ENCODE assay signal across 9 cellular contexts in genomic region chr12:107779077-107779840, GRCh38. TPM values are rescaled to one million over a fixed set of nuclear protein-coding genes. Genes with fewer than 3 reads are reported as not detected.
A peak's percentile ranks its signal among the peaks of the same experiment; 100 is the strongest.
DNase-seq lines count a peak whose midpoint lies in the region; ATAC-seq and TF ChIP-seq lines count a peak whose summit lies in the region.
"Had no signal": no experiment of that assay in that cellular context is flagged by ENCODE, and none has a peak within 500 bp of the region (broad histone marks: within the 10 kb centered on the region; RNA-seq: fewer than 3 reads in every experiment).

No MANE protein-coding gene starts in this region.

- no peak overlapping the region for H3K4me3 Mint-ChIP-seq in GM23338
- no peak overlapping the region for H3K4me3 Mint-ChIP-seq in activated CD4-positive, alpha-beta T cell treated with anti-CD3 and anti-CD28 coated beads, Interleukin-2, amount 10 ng/mL, durations not matched to agents 7 days and 5 days

- CTCF ChIA-PET in activated CD4-positive, alpha-beta T cell treated with anti-CD3 and anti-CD28 coated beads, Interleukin-2, amount 10 ng/mL, durations not matched to agents 7 days and 5 days (lab: Charles Lee), result interaction anchor here (0.5 to 1.5 kb wide), 3 partner anchors 10 to 24 kb away, joined by 3 to 4 read pairs (median 3); no protein-coding TSS in a partner anchor

- H3K27me3 ChIP-seq in GM23338 (ENCODE audit: insufficient read depth), result peaks cover 46% of the 10 kb centered on the region

- H3K27me3 Mint-ChIP-seq in GM23338 (ENCODE audit: insufficient read depth, low read depth, poor library complexity), result peaks cover 30% of the 10 kb centered on the region
- peaks cover 57% of the 10 kb centered on the region for H3K27me3 Mint-ChIP-seq in activated CD4-positive, alpha-beta T cell treated with anti-CD3 and anti-CD28 coated beads, Interleukin-2, amount 10 ng/mL, durations not matched to agents 7 days and 5 days

- 0 out of 2 replicates have a peak, but pooled peaks cover 2% of the 10 kb centered on the region for H3F3A ChIP-seq in GM23338 (replicated peaks; ENCODE audit: low read depth)

- POLR2A ChIA-PET in activated CD4-positive, alpha-beta T cell treated with anti-CD3 and anti-CD28 coated beads, Interleukin-2, amount 10 ng/mL, durations not matched to agents 7 days and 5 days (lab: Charles Lee), result no interaction called here

- H3K4me1 Mint-ChIP-seq in GM23338, result peaks cover 9% of the 10 kb centered on the region; the same call in 2 of the 3 replicates
- peaks cover 23% of the 10 kb centered on the region for H3K4me1 Mint-ChIP-seq in activated CD4-positive, alpha-beta T cell treated with anti-CD3 and anti-CD28 coated beads, Interleukin-2, amount 10 ng/mL, durations not matched to agents 7 days and 5 days

- no peak overlapping the region for H3K4me2 ChIP-seq in GM23338

- no peaks in the 10 kb centered on the region; the same call in 1 of the 2 replicates for H4K20me1 ChIP-seq in GM23338 (replicated peaks; ENCODE audit: insufficient read depth)

- H2AFZ ChIP-seq in GM23338, result 0 out of 2 replicates have a peak overlapping the region, but pooled peaks have one; percentile 56
- H2AFZ ChIP-seq: parathyroid adenoma had no signal

- H3K9me3 Mint-ChIP-seq in GM23338, result no peaks in the 10 kb centered on the region
- H3K9me3 Mint-ChIP-seq in activated CD4-positive, alpha-beta T cell treated with anti-CD3 and anti-CD28 coated beads, Interleukin-2, amount 10 ng/mL, durations not matched to agents 7 days and 5 days, result no peaks in the 10 kb centered on the region

- H3K36me3 Mint-ChIP-seq in GM23338 (ENCODE audit: low read depth), result no peaks in the 10 kb centered on the region
- no peaks in the 10 kb centered on the region for H3K36me3 Mint-ChIP-seq in activated CD4-positive, alpha-beta T cell treated with anti-CD3 and anti-CD28 coated beads, Interleukin-2, amount 10 ng/mL, durations not matched to agents 7 days and 5 days (ENCODE audit: low read depth)

- H3K27ac ChIP-seq in GM23338 (ENCODE audit: low read depth), result no peak overlapping the region
- H3K27ac ChIP-seq: parathyroid adenoma had no signal

- no peak for DNase-seq in GM23338 (ENCODE audit: low spot score)
- peak; percentile 75 for DNase-seq in medulla oblongata (ENCODE audit: extremely low spot score)
- no peak for DNase-seq in glomerular visceral epithelial cell (ENCODE audit: extremely low spot score)
- no peak for DNase-seq in cerebellar nuclear complex (lab: John Stamatoyannopoulos, UW)
- no peak for DNase-seq in activated CD4-positive, alpha-beta T cell treated with anti-CD3 and anti-CD28 coated beads, Interleukin-2, amount 10 ng/mL, durations not matched to agents 7 days and 5 days
- no peak for DNase-seq in NCI-H2029 treated with DMSO at 0.1 percent for 48 hours (lab: John Stamatoyannopoulos, UW)

- H3K79me2 ChIP-seq in GM23338 (replicated peaks; ENCODE audit: insufficient read depth), result no peaks in the 10 kb centered on the region
- H3K79me2 ChIP-seq: parathyroid adenoma had no signal

- H3K4me3 ChIP-seq in GM23338, result no peak overlapping the region

- no peak for TF ChIP-seq CTCF in GM23338 (conservative IDR thresholded peaks at IDR 0.05; ENCODE audit: low read depth in 2 of 2)

- H3K27ac Mint-ChIP-seq in GM23338, result no peak overlapping the region
- H3K27ac Mint-ChIP-seq in activated CD4-positive, alpha-beta T cell treated with anti-CD3 and anti-CD28 coated beads, Interleukin-2, amount 10 ng/mL, durations not matched to agents 7 days and 5 days, result no peak overlapping the region

- no peaks in the 10 kb centered on the region for H3K9me2 ChIP-seq in GM23338 (ENCODE audit: insufficient read depth)

- H3K36me3 ChIP-seq in GM23338 (ENCODE audit: insufficient read depth), result no peaks in the 10 kb centered on the region

- ATAC-seq in GM18873 (IDR thresholded peaks at IDR 0.05; ENCODE audit: low FRiP score, unreplicated experiment) (peak; percentile 44), GM23338 (no peak), HG03575 (IDR thresholded peaks at IDR 0.05; ENCODE audit: extremely low read depth, insufficient number of reproducible peaks, low FRiP score, unreplicated experiment) (peak; percentile 52)

- H3K4me1 ChIP-seq in GM23338 (ENCODE audit: insufficient read depth), result no peaks in the 10 kb centered on the region

TF ChIP-seq in GM23338, 12 proteins besides CTCF, POLR2A, EP300 and RAD21 (continues in another document):
- no peak for TF ChIP-seq ZNF331 (CRISPR knock-in tag; IDR thresholded peaks at IDR 0.05; ENCODE audit: low read depth)
- TF ChIP-seq ETS1 (IDR thresholded peaks at IDR 0.05), result no peak
- no peak for TF ChIP-seq NANOG (IDR thresholded peaks at IDR 0.05; ENCODE audit: borderline replicate concordance)
- TF ChIP-seq EZH2phosphoT487 (IDR thresholded peaks at IDR 0.05; ENCODE audit: unreplicated experiment), result no peak
- no peak for TF ChIP-seq ZNF114 (CRISPR knock-in tag; IDR thresholded peaks at IDR 0.05)
- no peak for TF ChIP-seq ZNF462 (CRISPR knock-in tag; IDR thresholded peaks at IDR 0.05)
- no peak for TF ChIP-seq STAT1 (IDR thresholded peaks at IDR 0.05; ENCODE audit: unreplicated experiment)

RNA-seq across cellular contexts. Expression of gene ASCL4, which starts 4.8 kb away (rescaled TPM):
- not detected in 2 replicates for total RNA-seq in GM23338 (2014; rRNA removed; shearing (Covaris generic))
- polyA plus RNA-seq in GM23338 (2016; fragmentation: Nextera tagmentation; extraction: Ambion mirVana), result not detected in 2 replicates
- total RNA-seq in activated CD4-positive, alpha-beta T cell treated with anti-CD3 and anti-CD28 coated beads, Interleukin-2, amount 10 ng/mL, durations not matched to agents 7 days and 5 days, result not detected

RNA-seq across cellular contexts. Expression of gene PRDM4, which starts 18.3 kb away (rescaled TPM):
- 17.1 and 21.9 TPM in 2 replicates for total RNA-seq in GM23338 (2014; rRNA removed; shearing (Covaris generic))
- polyA plus RNA-seq in GM23338 (2016; fragmentation: Nextera tagmentation; extraction: Ambion mirVana), result 4.9 and 5.2 TPM in 2 replicates
- 10 to 100 TPM; 26.2 to 26.5 TPM for total RNA-seq in activated CD4-positive, alpha-beta T cell treated with anti-CD3 and anti-CD28 coated beads, Interleukin-2, amount 10 ng/mL, durations not matched to agents 7 days and 5 days
